Comparison of ENCODE assay signal across 1 cellular context in genomic region chr7:986766-987722, GRCh38.
TF ChIP-seq lines count a peak whose summit lies in the region.

No MANE protein-coding gene starts in this region.

TF ChIP-seq in HepG2, 621 proteins besides CTCF, POLR2A, EP300 and RAD21:
- no peak for TF ChIP-seq SMARCE1 (IDR thresholded peaks at IDR 0.05; ENCODE audit: borderline replicate concordance)
- TF ChIP-seq FOXP1 (IDR thresholded peaks at IDR 0.05): no peak
- TF ChIP-seq FOXP1 (CRISPR knock-in tag; IDR thresholded peaks at IDR 0.05): no peak
- no peak for TF ChIP-seq ZNF749 (CRISPR knock-in tag; IDR thresholded peaks at IDR 0.05; ENCODE audit: borderline replicate concordance)
- TF ChIP-seq CREM (IDR thresholded peaks at IDR 0.05): no peak
- no peak for TF ChIP-seq CREM (CRISPR knock-in tag; IDR thresholded peaks at IDR 0.05)
- no peak for TF ChIP-seq ZNF180 (CRISPR knock-in tag; IDR thresholded peaks at IDR 0.05; ENCODE audit: borderline replicate concordance, low read depth)
- no peak for TF ChIP-seq NFIB (CRISPR knock-in tag; IDR thresholded peaks at IDR 0.05; ENCODE audit: borderline replicate concordance)
- TF ChIP-seq ZBTB33 (CRISPR knock-in tag; IDR thresholded peaks at IDR 0.05): peak; percentile 79
- TF ChIP-seq PTBP1 (IDR thresholded peaks at IDR 0.05; ENCODE audit: low read depth, low read length, poor library complexity, severe bottlenecking): no peak
- no peak for TF ChIP-seq NONO (IDR thresholded peaks at IDR 0.05)
- 0 out of 2 replicates have a peak, but pooled peaks have one; percentile 32 for TF ChIP-seq NONO (CRISPR knock-in tag; conservative IDR thresholded peaks at IDR 0.05)
- TF ChIP-seq ZFP91 (CRISPR knock-in tag; IDR thresholded peaks at IDR 0.05; ENCODE audit: borderline replicate concordance): peak; percentile 38; the same call in 1 of the 2 replicates
- peak; percentile 66; the same call in 1 of the 2 replicates for TF ChIP-seq ZNF629 (CRISPR knock-in tag; conservative IDR thresholded peaks at IDR 0.05)
- no peak for TF ChIP-seq ZGPAT (CRISPR knock-in tag; IDR thresholded peaks at IDR 0.05)
- TF ChIP-seq ZKSCAN1 (IDR thresholded peaks at IDR 0.05; ENCODE audit: low read length): no peak
- TF ChIP-seq RBM22 (optimal IDR thresholded peaks at IDR 0.05; ENCODE audit: low read length): peak; percentile 42
- TF ChIP-seq AGO2 (optimal IDR thresholded peaks at IDR 0.05; ENCODE audit: low read depth, low read length): peak; percentile 69
- TF ChIP-seq RBFOX2 (IDR thresholded peaks at IDR 0.05; ENCODE audit: low read depth, low read length): peak; percentile 74
TF ChIP-seq in HepG2: peak in this region for 7.
